ENCODE assay signal across 11 cellular contexts in genomic region chr1:244963231-244963826, GRCh38.
DNase-seq lines count a peak whose midpoint lies in the region; ATAC-seq and TF ChIP-seq lines count a peak whose summit lies in the region.
"Had no signal": no experiment of that assay in that cellular context is flagged by ENCODE, and none has a peak within 500 bp of the region (broad histone marks: within the 10 kb centered on the region; RNA-seq: fewer than 3 reads in every experiment).

No MANE protein-coding gene starts in this region.

- H3K4me1 Mint-ChIP-seq in nephron (peaks cover 33% of the 10 kb centered on the region), WTC11 (peaks cover 29% of the 10 kb centered on the region)

- H3K4me3 ChIP-seq in NB4 (ENCODE audit: low read depth, low read length): no peak overlapping the region
- no peak overlapping the region for H3K4me3 ChIP-seq in colonic mucosa

- H3K27ac Mint-ChIP-seq in nephron: peak overlapping the region; percentile 2 to 87 (median 63)
- no peak overlapping the region; the same call in 1 of the 2 replicates for H3K27ac Mint-ChIP-seq in WTC11
- H3K27ac Mint-ChIP-seq: activated T-helper 1 cell treated with anti-CD3 and anti-CD28 coated beads, Interleukin-12 subunit alpha, Interleukin-12 subunit beta, Interleukin-2, Interleukin-4 antibody, amounts not matched to agents 30 ng/mL and 10 ng/mL and 1 ng/mL, durations not matched to agents 14 hours and 24 hours and 36 hours had no signal

- H3K9ac ChIP-seq in colonic mucosa (ENCODE audit: low read depth in 2 of 2, low read length in 2 of 2): peak overlapping the region in 1 of 2 donors; percentile 7

- intact Hi-C loops in colonic mucosa (cut with DNase I): no loop called here

- H3K27me3 Mint-ChIP-seq in nephron (ENCODE audit: low read depth) (no peaks in the 10 kb centered on the region), WTC11 (ENCODE audit: low read depth) (no peaks in the 10 kb centered on the region)

- no peak for ATAC-seq in WTC11
- ATAC-seq in HG03025 (IDR thresholded peaks at IDR 0.05; ENCODE audit: low FRiP score, unreplicated experiment): no peak

- peak overlapping the region; percentile 71 for H3K27ac ChIP-seq in colonic mucosa

- H3K4me1 ChIP-seq in colonic mucosa: peaks cover 4% of the 10 kb centered on the region

- no peaks in the 10 kb centered on the region for H3K36me3 ChIP-seq in colonic mucosa

- H3K9me3 Mint-ChIP-seq in nephron (no peaks in the 10 kb centered on the region), WTC11 (no peaks in the 10 kb centered on the region)
- H3K9me3 Mint-ChIP-seq: activated T-helper 1 cell treated with anti-CD3 and anti-CD28 coated beads, Interleukin-12 subunit alpha, Interleukin-12 subunit beta, Interleukin-2, Interleukin-4 antibody, amounts not matched to agents 30 ng/mL and 10 ng/mL and 1 ng/mL, durations not matched to agents 14 hours and 24 hours and 36 hours had no signal

- H3K27me3 ChIP-seq in colonic mucosa: no peaks in the 10 kb centered on the region

- CTCF ChIA-PET in WTC11 (lab: Charles Lee): interaction anchor here (2.0 kb wide), 1 partner anchor 79 kb away, joined by 11 read pairs; no protein-coding TSS in a partner anchor

- POLR2A ChIA-PET in WTC11 (lab: Charles Lee): interaction anchor here (0.8 kb wide), 1 partner anchor 104 kb away, joined by 4 read pairs; no protein-coding TSS in a partner anchor

- TF ChIP-seq POLR2A in NB4 (IDR thresholded peaks at IDR 0.05; ENCODE audit: extremely low read depth, insufficient read length): no peak

- no peaks in the 10 kb centered on the region for H3K36me3 Mint-ChIP-seq in nephron (ENCODE audit: low read depth)
- no peaks in the 10 kb centered on the region for H3K36me3 Mint-ChIP-seq in WTC11

- H3K9me3 ChIP-seq in colonic mucosa: no peaks in the 10 kb centered on the region

- no peak overlapping the region for H3K4me3 Mint-ChIP-seq in nephron
- H3K4me3 Mint-ChIP-seq in WTC11: no peak overlapping the region
- H3K4me3 Mint-ChIP-seq: activated T-helper 1 cell treated with anti-CD3 and anti-CD28 coated beads, Interleukin-12 subunit alpha, Interleukin-12 subunit beta, Interleukin-2, Interleukin-4 antibody, amounts not matched to agents 30 ng/mL and 10 ng/mL and 1 ng/mL, durations not matched to agents 14 hours and 24 hours and 36 hours had no signal

- DNase-seq in CD1c-positive myeloid dendritic cell (ENCODE audit: extremely low spot score) (peak; percentile 17), NB4 (ENCODE audit: low read depth) (peak; percentile 60), colonic mucosa (no peak), WTC11 (ENCODE audit: low spot score) (no peak), NCI-H524 treated with DMSO at 0.1 percent for 48 hours (lab: John Stamatoyannopoulos, UW) (no peak), DMS114 treated with DMSO at 0.1 percent for 48 hours (lab: John Stamatoyannopoulos, UW; ENCODE audit: unreplicated experiment) (no peak)
- DNase-seq: effector memory CD4-positive, alpha-beta T cell; NCI-H526 treated with DMSO at 0.1 percent for 48 hours had no signal

- TF ChIP-seq CTCF in NB4 (IDR thresholded peaks at IDR 0.05; ENCODE audit: low read depth, low read length) (no peak), colonic mucosa (IDR thresholded peaks at IDR 0.05) (no peak), nephron (IDR thresholded peaks at IDR 0.05; ENCODE audit: unreplicated experiment in 3 of 3) (no peak), WTC11 (IDR thresholded peaks at IDR 0.05) (no peak)

TF ChIP-seq in WTC11, 78 proteins besides CTCF, POLR2A, EP300 and RAD21:
- TF ChIP-seq ATF3 (CRISPR knock-in tag; conservative IDR thresholded peaks at IDR 0.05): no peak
- TF ChIP-seq TP53 (CRISPR knock-in tag; IDR thresholded peaks at IDR 0.05): no peak
- no peak for TF ChIP-seq JUN (CRISPR knock-in tag; IDR thresholded peaks at IDR 0.05)

Comparison
In these comparisons a context has a peak if more than half of its experiments do, and no peak if none do; other contexts are left out.
1. DNase-seq: peak in CD1c-positive myeloid dendritic cell (single experiment) and NB4 (single experiment); none in colonic mucosa (single experiment), WTC11 (single experiment), NCI-H524 treated with DMSO at 0.1 percent for 48 hours (single experiment) and DMS114 treated with DMSO at 0.1 percent for 48 hours (single experiment).